Comparison of ENCODE assay signal across 8 cellular contexts in the genomic region with DNA sequence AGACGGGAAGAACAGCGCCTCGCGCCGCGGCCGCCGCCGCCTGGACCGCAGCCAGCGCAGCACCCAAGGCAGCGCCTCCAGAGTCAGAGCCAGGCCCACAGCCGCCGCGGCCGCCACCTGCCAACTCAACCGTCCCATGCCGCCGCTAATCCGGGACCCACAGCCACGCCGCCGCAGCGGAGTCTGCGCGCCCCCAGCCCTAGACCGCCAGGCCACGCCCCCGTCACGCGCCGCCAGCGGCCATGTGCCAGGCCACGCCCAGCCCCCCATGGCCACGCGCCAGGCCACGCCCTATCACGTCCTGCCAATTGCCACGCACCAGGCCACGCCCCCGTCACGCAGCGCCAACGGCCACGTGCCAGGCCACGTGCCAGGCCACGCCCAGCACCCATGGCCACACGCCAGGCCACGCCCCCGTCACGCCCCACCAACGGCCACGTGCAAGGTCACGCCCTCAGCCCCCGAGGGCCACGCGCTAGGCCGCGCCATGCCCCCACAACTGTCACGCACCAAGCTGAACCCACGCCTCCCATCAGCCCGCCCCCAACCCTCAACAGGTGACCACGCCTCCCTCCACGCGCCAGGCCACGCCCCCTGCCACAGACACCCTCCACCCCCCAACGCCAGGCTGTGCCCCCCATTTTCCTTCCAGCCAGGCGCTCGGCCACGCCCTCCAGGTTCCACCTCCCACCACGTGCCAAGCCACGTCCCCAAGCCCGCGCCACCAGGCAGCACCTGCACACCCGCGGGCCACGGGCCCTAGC. TPM values are rescaled to one million over a fixed set of nuclear protein-coding genes. Genes with fewer than 3 reads are reported as not detected.
DNase-seq lines count a peak whose midpoint lies in the region; ATAC-seq, FAIRE-seq and TF ChIP-seq lines count a peak whose summit lies in the region.

A gene with protein sequence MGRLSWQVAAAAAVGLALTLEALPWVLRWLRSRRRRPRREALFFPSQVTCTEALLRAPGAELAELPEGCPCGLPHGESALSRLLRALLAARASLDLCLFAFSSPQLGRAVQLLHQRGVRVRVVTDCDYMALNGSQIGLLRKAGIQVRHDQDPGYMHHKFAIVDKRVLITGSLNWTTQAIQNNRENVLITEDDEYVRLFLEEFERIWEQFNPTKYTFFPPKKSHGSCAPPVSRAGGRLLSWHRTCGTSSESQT (minus strand): TSS at position 185 of the 764 bp plus-strand sequence. CDS start 47 bp downstream, at position 138.

- peak within 1 kb of the TSS; percentile 22 for H3K9ac ChIP-seq in mammary epithelial cell (ENCODE audit: insufficient read depth, low read length)

- POLR2A ChIA-PET in activated B cell treated with CpG ODN at 0.5 μM for 24 hours (lab: Charles Lee) = interaction anchor here (0.6 to 1.3 kb wide), 2 partner anchors 100 to 160 kb away, joined by 3 read pairs; no protein-coding TSS in a partner anchor

- peak; percentile 100 for FAIRE-seq in GM12892 (lab: Jason Lieb, UNC)

- intact Hi-C loops in activated B cell treated with CpG ODN at 0.5 μM for 24 hours (cut with micrococcal nuclease) (loop anchor here (1.0 kb wide), 3 partner anchors 31 to 204 kb away; a partner anchor contains a TSS), mammary epithelial cell (cut with micrococcal nuclease) (loop anchor here (10.0 kb wide), 1 partner anchor 202 kb away; no protein-coding TSS in a partner anchor), lower leg skin (cut with DNase I; ENCODE audit: low total_unique reads) (no loop called here)

- no peaks in the 10 kb centered on the region for H4K20me1 ChIP-seq in mammary epithelial cell (ENCODE audit: insufficient read depth, low read length)

- H3K27me3 Mint-ChIP-seq in activated B cell treated with CpG ODN at 0.5 μM for 24 hours = no peaks in the 10 kb centered on the region

- in situ Hi-C loops in mammary epithelial cell (cut with MboI; ENCODE audit: low sequenced_read_pairs in 2 of 2) = no loop called here

- H3K4me2 ChIP-seq in mammary epithelial cell (ENCODE audit: insufficient read depth, low read depth, low read length) = peak within 1 kb of the TSS; percentile 96

- CTCF ChIA-PET in activated B cell treated with CpG ODN at 0.5 μM for 24 hours (lab: Charles Lee) = no interaction called here
- CTCF ChIA-PET in mammary epithelial cell (lab: Charles Lee; ENCODE audit: low non-redundant PET) = interaction anchor here (0.7 kb wide), 1 partner anchor 150 kb away, joined by 3 read pairs; no protein-coding TSS in a partner anchor

- dilution Hi-C loops in mammary epithelial cell (cut with HindIII; ENCODE audit: low sequenced_read_pairs) = loop anchor here (5.0 kb wide), 1 partner anchor 64 kb away; no protein-coding TSS in a partner anchor

- DNase-seq in GM12892 (ENCODE audit: insufficient read length) = peak; percentile 91
- DNase-seq in NCI-H345 (lab: John Stamatoyannopoulos, UW) = peak; percentile 79
- DNase-seq in activated B cell treated with CpG ODN at 0.5 μM for 24 hours = peak; percentile 84
- peak; percentile 59 for DNase-seq in mammary epithelial cell
- DNase-seq in lower leg skin (ENCODE audit: low spot score in 2 of 2) = peak; percentile 79 to 97
- DNase-seq in stimulated activated CD8-positive, alpha-beta memory T cell treated with anti-CD3 and anti-CD28 coated beads, Interleukin-15, amount 100 ng/mL, for 4 hours (ENCODE audit: low read depth in 2 of 2) = peak; percentile 85 to 86

- no peaks in the 10 kb centered on the region for H3K27me3 ChIP-seq in mammary epithelial cell (ENCODE audit: insufficient read depth, low read length)

- H3K9me3 ChIP-seq in mammary epithelial cell (replicated peaks; ENCODE audit: insufficient read depth, low read length) = no peaks in the 10 kb centered on the region

- no TSS peak for BruUV-seq in mammary epithelial cell (replicated peaks; lab: Mats Ljungman, UMichigan)

- peak within 1 kb of the TSS; percentile 87 for H3K4me3 Mint-ChIP-seq in activated B cell treated with CpG ODN at 0.5 μM for 24 hours

- peak within 1 kb of the TSS; percentile 83 for H3K27ac Mint-ChIP-seq in activated B cell treated with CpG ODN at 0.5 μM for 24 hours

- peaks cover 23% of the 10 kb centered on the region for H3K4me1 Mint-ChIP-seq in activated B cell treated with CpG ODN at 0.5 μM for 24 hours

- peak within 1 kb of the TSS; percentile 88 for H2AFZ ChIP-seq in mammary epithelial cell (ENCODE audit: low read depth, low read length)

- ATAC-seq in HG02885 (IDR thresholded peaks at IDR 0.05; ENCODE audit: poor library complexity, unreplicated experiment) = peak; percentile 70
- peak; percentile 81 for ATAC-seq in activated B cell treated with CpG ODN at 0.5 μM for 24 hours (ENCODE audit: low read depth)
- ATAC-seq in GM18870 (IDR thresholded peaks at IDR 0.05; ENCODE audit: unreplicated experiment) = no peak

- H3K9me3 Mint-ChIP-seq in activated B cell treated with CpG ODN at 0.5 μM for 24 hours = no peaks in the 10 kb centered on the region

- H3K4me1 ChIP-seq in mammary epithelial cell (ENCODE audit: insufficient read depth, low read length) = peaks cover 32% of the 10 kb centered on the region

- no peaks in the 10 kb centered on the region for H3K79me2 ChIP-seq in mammary epithelial cell (ENCODE audit: insufficient read depth, low read length)

- no peak within 1 kb of the TSS for H3K27ac ChIP-seq in mammary epithelial cell (ENCODE audit: insufficient read depth, low read depth, low read length)

- WGBS in mammary epithelial cell (ENCODE audit: low coverage, missing lambda C conversion rate) = 3% methylated on average over 25 of the region's 77 CpGs
- WGBS in lower leg skin, 2 donors = 12 to 35% methylated on average over 50 to 62 of the region's 77 CpGs

- H3K4me3 ChIP-seq in mammary epithelial cell (replicated peaks in 1 of 3; ENCODE audit: insufficient read depth in 1 of 3, low read depth in 2 of 3, low read length in 3 of 3) = peak within 1 kb of the TSS; percentile 14 to 64 (median 53)
- H3K4me3 ChIP-seq in lower leg skin (ENCODE audit: low read depth, poor library complexity, severe bottlenecking) = peak within 1 kb of the TSS; percentile 38

- TF ChIP-seq CTCF in activated B cell treated with CpG ODN at 0.5 μM for 24 hours (IDR thresholded peaks at IDR 0.05) (no peak), mammary epithelial cell (conservative IDR thresholded peaks at IDR 0.05 in 1 of 2, IDR thresholded peaks at IDR 0.05 in 1 of 2; ENCODE audit: extremely low read depth in 1 of 2, insufficient read depth in 1 of 2, low read depth in 1 of 2, low read length in 2 of 2) (no peak), lower leg skin (IDR thresholded peaks at IDR 0.05) (no peak)

- H3K36me3 Mint-ChIP-seq in activated B cell treated with CpG ODN at 0.5 μM for 24 hours (ENCODE audit: low read depth) = peaks cover 9% of the 10 kb centered on the region

- peak; percentile 73; the same call in 1 of the 2 replicates for TF ChIP-seq POLR2A in GM12892 (IDR thresholded peaks at IDR 0.05; ENCODE audit: low read depth, low read length)
- no peak for TF ChIP-seq POLR2A in lower leg skin (IDR thresholded peaks at IDR 0.05)

- H3K36me3 ChIP-seq in mammary epithelial cell (ENCODE audit: insufficient read depth, low read length) = peaks cover under 1% of the 10 kb centered on the region

RNA-seq across cellular contexts. Expression of the gene that starts here (rescaled TPM):
- 10.2 TPM for polyA plus RNA-seq in GM12892 (2012; ENCODE audit: missing spikeins)
- 6.2 and 7.6 TPM in 2 replicates for total RNA-seq in activated B cell treated with CpG ODN at 0.5 μM for 24 hours
- 1 to 10 TPM; 1.8 to 4.3 TPM for total RNA-seq in mammary epithelial cell
- 1.7 TPM for polyA plus RNA-seq in mammary epithelial cell
- not detected for polyA minus RNA-seq in mammary epithelial cell
- 1 to 10 TPM; 4.2 to 7.0 (median 5.0) TPM for total RNA-seq in lower leg skin
